20 cellular contexts compared by ENCODE assay signal in genomic region chr1:86933051-86933450, GRCh38.
"Had no signal": no experiment of that assay in that cellular context is flagged by ENCODE, and none has a peak within 500 bp of the region (broad histone marks: within the 10 kb centered on the region; RNA-seq: fewer than 3 reads in every experiment).

No MANE protein-coding gene starts in this region.

- H3K36me3 ChIP-seq: adrenal gland, esophagus squamous epithelium, tibial nerve, uterus had no signal

- H3K4me3 ChIP-seq: adrenal gland, esophagus squamous epithelium, lung, psoas muscle, skin epidermis, tibial nerve, uterus had no signal

- H3K27ac Mint-ChIP-seq: activated naive CD4-positive, alpha-beta T cell treated with anti-CD3 and anti-CD28 coated beads, Interleukin-2, amount 50 U/mL, for 72 hours; dendritic cell treated with granulocyte-macrophage colony-stimulating factor and Interleukin-4, amounts not matched to agents 40 ng/mL and 50 ng/mL, for 4 days; stimulated activated naive CD8-positive, alpha-beta T cell treated with anti-CD3 and anti-CD28 coated beads, Interleukin-15, Interleukin-2, amounts not matched to agents 100 ng/mL and 50 ng/mL, for 24 hours; T-helper 2 cell treated with Interferon-gamma antibody and Interleukin-4, amounts not matched to agents 5 μg/mL and 100 μg/mL, for 36 hours had no signal

- ATAC-seq: activated CD4-positive, alpha-beta T cell treated with anti-CD3 and anti-CD28 coated beads for 36 hours; left colon; psoas muscle; right cardiac atrium had no signal

- H3K4me3 Mint-ChIP-seq: activated CD4-positive, alpha-beta T cell treated with anti-CD3 and anti-CD28 coated beads for 36 hours; dendritic cell treated with granulocyte-macrophage colony-stimulating factor and Interleukin-4, amounts not matched to agents 40 ng/mL and 50 ng/mL, for 4 days; stimulated activated naive CD8-positive, alpha-beta T cell treated with anti-CD3 and anti-CD28 coated beads, Interleukin-15, Interleukin-2, amounts not matched to agents 100 ng/mL and 50 ng/mL, for 24 hours; T-helper 2 cell treated with Interferon-gamma antibody and Interleukin-4, amounts not matched to agents 5 μg/mL and 100 μg/mL, for 36 hours had no signal

- H3K4me1 ChIP-seq: esophagus squamous epithelium, uterus had no signal

- H3K9me3 ChIP-seq: adrenal gland, esophagus squamous epithelium, psoas muscle, tibial nerve, uterus had no signal

- DNase-seq: activated CD4-positive, alpha-beta T cell treated with anti-CD3 and anti-CD28 coated beads for 36 hours; activated CD4-positive, alpha-beta T cell treated with anti-CD3 and anti-CD28 coated beads, Interleukin-2, amount 50 U/mL, for 48 hours; activated gamma-delta T cell treated with Interleukin-2 at 50 U/mL for 16 hours; adrenal gland; effector memory CD4-positive, alpha-beta T cell; esophagus squamous epithelium; islet precursor cell; left colon; psoas muscle; right cardiac atrium; stimulated activated CD4-positive, alpha-beta T cell treated with anti-CD3 and anti-CD28 coated beads, Interleukin-15, amount 100 ng/mL, for 24 hours; stimulated activated CD4-positive, alpha-beta T cell treated with anti-CD3 and anti-CD28 coated beads, Interleukin-2, amount 100 ng/mL, for 48 hours; uterus had no signal

- H3K9me3 Mint-ChIP-seq: activated naive CD4-positive, alpha-beta T cell treated with anti-CD3 and anti-CD28 coated beads, Interleukin-2, amount 50 U/mL, for 72 hours; dendritic cell treated with granulocyte-macrophage colony-stimulating factor and Interleukin-4, amounts not matched to agents 40 ng/mL and 50 ng/mL, for 4 days; stimulated activated naive CD8-positive, alpha-beta T cell treated with anti-CD3 and anti-CD28 coated beads, Interleukin-15, Interleukin-2, amounts not matched to agents 100 ng/mL and 50 ng/mL, for 24 hours; T-helper 2 cell treated with Interferon-gamma antibody and Interleukin-4, amounts not matched to agents 5 μg/mL and 100 μg/mL, for 36 hours had no signal

- H3K36me3 Mint-ChIP-seq: activated naive CD4-positive, alpha-beta T cell treated with anti-CD3 and anti-CD28 coated beads, Interleukin-2, amount 50 U/mL, for 72 hours had no signal

- H3K27ac ChIP-seq: esophagus squamous epithelium, psoas muscle, skin epidermis, tibial nerve, uterus had no signal

- H3K27me3 Mint-ChIP-seq: activated CD4-positive, alpha-beta T cell treated with anti-CD3 and anti-CD28 coated beads for 36 hours; dendritic cell treated with granulocyte-macrophage colony-stimulating factor and Interleukin-4, amounts not matched to agents 40 ng/mL and 50 ng/mL, for 4 days; stimulated activated naive CD8-positive, alpha-beta T cell treated with anti-CD3 and anti-CD28 coated beads, Interleukin-15, Interleukin-2, amounts not matched to agents 100 ng/mL and 50 ng/mL, for 24 hours had no signal

- H3K27me3 ChIP-seq: adrenal gland, esophagus squamous epithelium, tibial nerve, uterus had no signal
